1 cellular context compared by ENCODE assay signal in the genomic region with DNA sequence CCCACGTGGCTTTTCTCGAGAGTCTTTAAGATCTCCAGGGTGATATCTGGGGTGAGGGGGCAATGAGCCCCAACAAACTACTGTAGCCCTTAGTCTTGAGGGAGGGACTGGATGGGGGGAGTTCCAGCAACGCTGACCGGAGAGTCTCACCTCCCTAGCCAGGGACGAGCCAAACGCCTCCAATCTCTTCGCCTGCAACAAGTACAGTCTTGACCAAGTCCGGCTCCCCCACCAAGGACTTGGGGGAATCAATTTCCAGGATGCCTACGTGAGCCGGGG.
TF ChIP-seq lines count a peak whose summit lies in the region.

No MANE protein-coding gene starts in this region.

TF ChIP-seq in neural cell, 6 proteins besides CTCF, POLR2A, EP300 and RAD21:
- no peak for TF ChIP-seq MXI1 (conservative IDR thresholded peaks at IDR 0.05; ENCODE audit: poor library complexity, severe bottlenecking)
- no peak for TF ChIP-seq REST (IDR thresholded peaks at IDR 0.05; ENCODE audit: borderline replicate concordance)
- TF ChIP-seq TAF1 (IDR thresholded peaks at IDR 0.05; ENCODE audit: low read depth), result no peak
- TF ChIP-seq SMC3 (conservative IDR thresholded peaks at IDR 0.05; ENCODE audit: poor library complexity), result no peak
- TF ChIP-seq POLR2AphosphoS5 (IDR thresholded peaks at IDR 0.05), result no peak
- no peak for TF ChIP-seq EZH2 (IDR thresholded peaks at IDR 0.05; ENCODE audit: borderline replicate concordance, insufficient read depth, low read length, poor library complexity, severe bottlenecking)
TF ChIP-seq in neural cell: peak in this region for 0.
